In genomic region chr5:145161384-145161783, GRCh38 we compare ENCODE assay signal across 13 cellular contexts.
DNase-seq lines count a peak whose midpoint lies in the region; ATAC-seq and TF ChIP-seq lines count a peak whose summit lies in the region.
"Had no signal": no experiment of that assay in that cellular context is flagged by ENCODE, and none has a peak within 500 bp of the region (broad histone marks: within the 10 kb centered on the region; RNA-seq: fewer than 3 reads in every experiment).

No MANE protein-coding gene starts in this region.

- DNase-seq in COR-L47 (lab: John Stamatoyannopoulos, UW) (peak; percentile 31), NCI-H2081 treated with DMSO at 0.1 percent for 48 hours (lab: John Stamatoyannopoulos, UW) (peak; percentile 12), NCI-H748 treated with DMSO at 0.1 percent for 48 hours (lab: John Stamatoyannopoulos, UW) (peak; percentile 25), neuronal stem cell (ENCODE audit: low spot score) (peak; percentile 51), right lobe of liver (no peak)
- DNase-seq: CD4-positive, CD25-positive, alpha-beta regulatory T cell; DMS79 had no signal

- no peak overlapping the region for H3K27ac ChIP-seq in neuronal stem cell (replicated peaks; ENCODE audit: low read length)
- no peak overlapping the region for H3K27ac ChIP-seq in right lobe of liver
- H3K27ac ChIP-seq: A549; BLaER1 treated with 17β-estradiol and CSF1 and Interleukin-3, amounts not matched to agents 10 nM and 100 nM had no signal

- H3K27me3 ChIP-seq in neuronal stem cell (ENCODE audit: control insufficient read depth in 3 of 3, insufficient read depth in 3 of 3, low read depth in 1 of 3, low read length in 3 of 3) (peaks cover 0 to 90% (median 0%) of the 10 kb centered on the region in 3 experiments), right lobe of liver (no peaks in the 10 kb centered on the region)
- H3K27me3 ChIP-seq: BLaER1 treated with 17β-estradiol and CSF1 and Interleukin-3, amounts not matched to agents 10 nM and 100 nM had no signal

- intact Hi-C loops in right lobe of liver (cut with DNase I) = no loop called here

- H4K8ac ChIP-seq in neuronal stem cell (ENCODE audit: low read depth, low read length) = no peak overlapping the region

- no peak overlapping the region for H4K91ac ChIP-seq in neuronal stem cell (ENCODE audit: low read depth, low read length, poor library complexity)

- H3K4me1 ChIP-seq in neuronal stem cell (ENCODE audit: control insufficient read depth in 2 of 2, insufficient read depth in 1 of 2, low read depth in 1 of 2, low read length in 2 of 2) (peaks cover 11 to 15% of the 10 kb centered on the region in 2 donors), right lobe of liver (no peaks in the 10 kb centered on the region)
- H3K4me1 ChIP-seq: A549; BLaER1 treated with 17β-estradiol and CSF1 and Interleukin-3, amounts not matched to agents 10 nM and 100 nM had no signal

- ATAC-seq in GM21423 (IDR thresholded peaks at IDR 0.05; ENCODE audit: unreplicated experiment) = no peak
- ATAC-seq in right lobe of liver = no peak
- no peak for ATAC-seq in HG03460 (IDR thresholded peaks at IDR 0.05; ENCODE audit: unreplicated experiment)
- ATAC-seq: A549, HCT116, K562 had no signal

- no CpG with 5 or more reads among the region's 3 CpGs for WGBS in neuronal stem cell (ENCODE audit: extremely low coverage in 2 of 2, insufficient read length in 2 of 2, insufficient replicate concordance in 1 of 2), 2 donors
- 33% methylated on average over 3 of the region's 3 CpGs for WGBS in right lobe of liver (ENCODE audit: insufficient coverage, low coverage, low lambda C conversion rate, missing lambda C conversion rate)

- no peak overlapping the region for H2BK5ac ChIP-seq in neuronal stem cell (ENCODE audit: low read length)

- no peak overlapping the region for H2AK5ac ChIP-seq in neuronal stem cell (ENCODE audit: low read depth, low read length)

- H3K14ac ChIP-seq in neuronal stem cell (ENCODE audit: low read length) = no peak overlapping the region

- no peaks in the 10 kb centered on the region for H3K9me3 ChIP-seq in neuronal stem cell (replicated peaks in 1 of 2; ENCODE audit: control insufficient read depth in 2 of 2, insufficient read depth in 1 of 2, low read depth in 1 of 2, low read length in 2 of 2)
- H3K9me3 ChIP-seq in right lobe of liver = no peaks in the 10 kb centered on the region
- H3K9me3 ChIP-seq: A549; BLaER1 treated with 17β-estradiol and CSF1 and Interleukin-3, amounts not matched to agents 10 nM and 100 nM had no signal

- H2BK120ac ChIP-seq in neuronal stem cell (ENCODE audit: low read depth, low read length) = no peak overlapping the region

- no peak overlapping the region for H3K4ac ChIP-seq in neuronal stem cell (ENCODE audit: low read length)

- no peaks in the 10 kb centered on the region for H3K79me1 ChIP-seq in neuronal stem cell (ENCODE audit: low read depth, low read length)

- no peak overlapping the region for H3K23ac ChIP-seq in neuronal stem cell (ENCODE audit: low read depth, low read length, poor library complexity)

- H2AFZ ChIP-seq in neuronal stem cell (ENCODE audit: low read length) = no peak overlapping the region

- H3K4me3 ChIP-seq in neuronal stem cell (ENCODE audit: low read length in 2 of 2) (no peak overlapping the region), right lobe of liver (no peak overlapping the region)
- H3K4me3 ChIP-seq: A549; BLaER1 treated with 17β-estradiol and CSF1 and Interleukin-3, amounts not matched to agents 10 nM and 100 nM; K562 had no signal

- H3K36me3 ChIP-seq in neuronal stem cell (replicated peaks in 1 of 2; ENCODE audit: control insufficient read depth in 2 of 2, insufficient read depth in 2 of 2, low read length in 2 of 2) (no peaks in the 10 kb centered on the region), right lobe of liver (no peaks in the 10 kb centered on the region)
- H3K36me3 ChIP-seq: BLaER1 treated with 17β-estradiol and CSF1 and Interleukin-3, amounts not matched to agents 10 nM and 100 nM had no signal

- no peak for TF ChIP-seq CTCF in right lobe of liver (IDR thresholded peaks at IDR 0.05)

- no peak overlapping the region for H3K4me2 ChIP-seq in neuronal stem cell (ENCODE audit: insufficient read depth, low read length, poor library complexity, severe bottlenecking)
- H3K4me2 ChIP-seq: A549; BLaER1 treated with 17β-estradiol and CSF1 and Interleukin-3, amounts not matched to agents 10 nM and 100 nM had no signal

- H3K18ac ChIP-seq in neuronal stem cell (ENCODE audit: low read length) = no peak overlapping the region

- TF ChIP-seq POLR2A in right lobe of liver (IDR thresholded peaks at IDR 0.05) = no peak

- no peak overlapping the region for H2BK12ac ChIP-seq in neuronal stem cell (ENCODE audit: low read length)

- H2BK15ac ChIP-seq in neuronal stem cell (ENCODE audit: low read length) = no peak overlapping the region

- no peak overlapping the region for H3K9ac ChIP-seq in neuronal stem cell (ENCODE audit: low read depth, low read length, poor library complexity)
- H3K9ac ChIP-seq: BLaER1 treated with 17β-estradiol and CSF1 and Interleukin-3, amounts not matched to agents 10 nM and 100 nM had no signal

Comparison
In these comparisons a context has a peak if more than half of its experiments do, and no peak if none do; other contexts are left out.
1. DNase-seq: peak in COR-L47 (single experiment), NCI-H2081 treated with DMSO at 0.1 percent for 48 hours (single experiment), NCI-H748 treated with DMSO at 0.1 percent for 48 hours (single experiment) and neuronal stem cell (single experiment); none in right lobe of liver (0 of 3).